Comparison of ENCODE assay signal across 1 cellular context in genomic region chr20:17896771-17897369, GRCh38.
TF ChIP-seq lines count a peak whose summit lies in the region.

No MANE protein-coding gene starts in this region.

TF ChIP-seq in HepG2, 621 proteins besides CTCF, POLR2A, EP300 and RAD21 (continued from another document and continues in another):
- peak; percentile 27; the same call in 1 of the 2 replicates for TF ChIP-seq POLR2G (IDR thresholded peaks at IDR 0.05; ENCODE audit: low read depth, low read length)
- TF ChIP-seq JUNB (CRISPR knock-in tag; IDR thresholded peaks at IDR 0.05; ENCODE audit: borderline replicate concordance): peak; percentile 95
- TF ChIP-seq MYPOP (CRISPR knock-in tag; IDR thresholded peaks at IDR 0.05): peak; percentile 76; the same call in 1 of the 2 replicates
- no peak for TF ChIP-seq ONECUT2 (CRISPR knock-in tag; IDR thresholded peaks at IDR 0.05)
- TF ChIP-seq MXD4 (CRISPR knock-in tag; IDR thresholded peaks at IDR 0.05): 0 out of 2 replicates have a peak, but pooled peaks have one; percentile 30
- no peak for TF ChIP-seq KDM3A (CRISPR knock-in tag; IDR thresholded peaks at IDR 0.05; ENCODE audit: low read depth)
- TF ChIP-seq ZBTB2 (CRISPR knock-in tag; IDR thresholded peaks at IDR 0.05; ENCODE audit: low read depth): peak; percentile 51; the same call in 1 of the 2 replicates
- peak; percentile 97 for TF ChIP-seq MED1 (CRISPR knock-in tag; IDR thresholded peaks at IDR 0.05)
- no peak for TF ChIP-seq ZNF639 (CRISPR knock-in tag; conservative IDR thresholded peaks at IDR 0.05)
- TF ChIP-seq ZNF253 (CRISPR knock-in tag; IDR thresholded peaks at IDR 0.05; ENCODE audit: borderline replicate concordance): no peak
- no peak for TF ChIP-seq USF2 (IDR thresholded peaks at IDR 0.05; ENCODE audit: low read depth, low read length)
- no peak for TF ChIP-seq USF2 (CRISPR knock-in tag; IDR thresholded peaks at IDR 0.05; ENCODE audit: borderline replicate concordance)
- TF ChIP-seq NR1H2 (CRISPR knock-in tag; IDR thresholded peaks at IDR 0.05; ENCODE audit: borderline replicate concordance, low read depth): no peak; the same call in 1 of the 2 replicates
- no peak for TF ChIP-seq NFKB2 (CRISPR knock-in tag; IDR thresholded peaks at IDR 0.05; ENCODE audit: borderline replicate concordance)
- TF ChIP-seq ZFP41 (CRISPR knock-in tag; IDR thresholded peaks at IDR 0.05; ENCODE audit: borderline replicate concordance): no peak
- no peak for TF ChIP-seq NONO (IDR thresholded peaks at IDR 0.05)
- peak; percentile 95 for TF ChIP-seq NONO (CRISPR knock-in tag; conservative IDR thresholded peaks at IDR 0.05)
- no peak for TF ChIP-seq CBX2 (IDR thresholded peaks at IDR 0.05; ENCODE audit: low read depth, low read length)
- no peak for TF ChIP-seq CBX2 (CRISPR knock-in tag; IDR thresholded peaks at IDR 0.05; ENCODE audit: low read depth)
- TF ChIP-seq ZNF781 (CRISPR knock-in tag; IDR thresholded peaks at IDR 0.05; ENCODE audit: borderline replicate concordance, not compliant biosample characterization): peak; percentile 48
- peak; percentile 94 for TF ChIP-seq ZNF792 (CRISPR knock-in tag; IDR thresholded peaks at IDR 0.05)
- peak; percentile 58; the same call in 1 of the 2 replicates for TF ChIP-seq ZNF543 (CRISPR knock-in tag; IDR thresholded peaks at IDR 0.05)
- TF ChIP-seq GATA4 (IDR thresholded peaks at IDR 0.05; ENCODE audit: borderline replicate concordance, low read depth): peak; percentile 59; the same call in 1 of the 2 replicates
- TF ChIP-seq ZNF446 (CRISPR knock-in tag; IDR thresholded peaks at IDR 0.05): no peak
- TF ChIP-seq ZNF713 (CRISPR knock-in tag; IDR thresholded peaks at IDR 0.05): no peak
- TF ChIP-seq ZNF33A (CRISPR knock-in tag; IDR thresholded peaks at IDR 0.05; ENCODE audit: borderline replicate concordance): no peak
- TF ChIP-seq ZNF501 (CRISPR knock-in tag; IDR thresholded peaks at IDR 0.05): no peak
- no peak for TF ChIP-seq ZNF776 (CRISPR knock-in tag; IDR thresholded peaks at IDR 0.05)
- peak; percentile 100 for TF ChIP-seq IKZF5 (CRISPR knock-in tag; IDR thresholded peaks at IDR 0.05)
- peak; percentile 91 for TF ChIP-seq ZBTB7A (CRISPR knock-in tag; IDR thresholded peaks at IDR 0.05)
- TF ChIP-seq HNF4A (CRISPR knock-in tag; IDR thresholded peaks at IDR 0.05): peak; percentile 99
- peak; percentile 98 for TF ChIP-seq NR2F1 (CRISPR knock-in tag; IDR thresholded peaks at IDR 0.05)
- peak; percentile 90; the same call in 1 of the 2 replicates for TF ChIP-seq ZKSCAN8 (CRISPR knock-in tag; IDR thresholded peaks at IDR 0.05; ENCODE audit: borderline replicate concordance)
- TF ChIP-seq ZBTB43 (CRISPR knock-in tag; conservative IDR thresholded peaks at IDR 0.05): peak; percentile 89
- TF ChIP-seq HOXA9 (CRISPR knock-in tag; IDR thresholded peaks at IDR 0.05; ENCODE audit: borderline replicate concordance): 0 out of 2 replicates have a peak, but pooled peaks have one; percentile 69
- TF ChIP-seq PHF8 (CRISPR knock-in tag; IDR thresholded peaks at IDR 0.05): no peak
- no peak for TF ChIP-seq ZNF260 (CRISPR knock-in tag; IDR thresholded peaks at IDR 0.05; ENCODE audit: borderline replicate concordance, low read depth)
- 0 out of 2 replicates have a peak, but pooled peaks have one; percentile 60 for TF ChIP-seq MYNN (CRISPR knock-in tag; IDR thresholded peaks at IDR 0.05; ENCODE audit: low read depth)
- peak; percentile 78; the same call in 1 of the 2 replicates for TF ChIP-seq SMYD3 (CRISPR knock-in tag; IDR thresholded peaks at IDR 0.05)
- TF ChIP-seq YEATS4 (CRISPR knock-in tag; IDR thresholded peaks at IDR 0.05; ENCODE audit: borderline replicate concordance): peak; percentile 78
- no peak for TF ChIP-seq ZNF724P (CRISPR knock-in tag; IDR thresholded peaks at IDR 0.05; ENCODE audit: borderline replicate concordance)
- peak; percentile 63; the same call in 1 of the 2 replicates for TF ChIP-seq RNF219 (CRISPR knock-in tag; IDR thresholded peaks at IDR 0.05)
- 0 out of 2 replicates have a peak, but pooled peaks have one; percentile 14 for TF ChIP-seq ZNF784 (CRISPR knock-in tag; IDR thresholded peaks at IDR 0.05; ENCODE audit: borderline replicate concordance)
- no peak for TF ChIP-seq ZNF709 (CRISPR knock-in tag; IDR thresholded peaks at IDR 0.05)
- peak; percentile 59; the same call in 1 of the 2 replicates for TF ChIP-seq ZNF24 (IDR thresholded peaks at IDR 0.05)
- TF ChIP-seq ZNF691 (CRISPR knock-in tag; IDR thresholded peaks at IDR 0.05; ENCODE audit: borderline replicate concordance, low read depth): peak; percentile 96
- TF ChIP-seq ZEB1 (IDR thresholded peaks at IDR 0.05; ENCODE audit: insufficient replicate concordance, low read depth): no peak
- TF ChIP-seq ZNF34 (CRISPR knock-in tag; IDR thresholded peaks at IDR 0.05; ENCODE audit: borderline replicate concordance): peak; percentile 86; the same call in 1 of the 2 replicates
- no peak; the same call in 1 of the 2 replicates for TF ChIP-seq TAF1 (CRISPR knock-in tag; IDR thresholded peaks at IDR 0.05)
- 0 out of 2 replicates have a peak, but pooled peaks have one; percentile 23 for TF ChIP-seq MLX (CRISPR knock-in tag; IDR thresholded peaks at IDR 0.05)
- TF ChIP-seq ETV5 (CRISPR knock-in tag; IDR thresholded peaks at IDR 0.05; ENCODE audit: borderline replicate concordance): peak; percentile 83; the same call in 1 of the 2 replicates
- peak; percentile 81 for TF ChIP-seq ZNF441 (CRISPR knock-in tag; IDR thresholded peaks at IDR 0.05; ENCODE audit: borderline replicate concordance)
